Comparison of ENCODE assay signal across 18 cellular contexts in the genomic region with DNA sequence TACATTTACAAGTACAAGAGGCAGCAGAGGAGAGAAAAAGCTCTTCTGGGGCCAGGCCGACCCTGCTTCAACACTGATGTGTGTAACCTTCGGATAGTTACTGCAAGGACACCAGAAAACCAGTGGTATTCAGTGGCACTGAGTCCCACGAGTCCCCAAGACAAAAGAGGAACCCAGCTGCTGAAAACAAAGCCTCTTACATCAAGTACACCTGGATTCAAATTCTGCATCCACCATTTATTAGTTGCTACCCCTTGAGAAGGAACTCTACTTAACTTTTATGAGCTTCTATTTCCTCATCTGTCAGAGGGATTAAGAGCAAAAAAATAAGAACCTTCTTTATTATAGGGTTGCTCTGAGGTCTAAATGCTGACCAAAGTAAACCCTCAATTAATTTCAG. TPM values are rescaled to one million over a fixed set of nuclear protein-coding genes. Genes with fewer than 3 reads are reported as not detected.
DNase-seq lines count a peak whose midpoint lies in the region; ATAC-seq, FAIRE-seq and TF ChIP-seq lines count a peak whose summit lies in the region.
"Had no signal": no experiment of that assay in that cellular context is flagged by ENCODE, and none has a peak within 500 bp of the region (broad histone marks: within the 10 kb centered on the region; RNA-seq: fewer than 3 reads in every experiment).

No MANE protein-coding gene starts in this region.

- ATAC-seq in activated CD8-positive, alpha-beta T cell treated with anti-CD3 and anti-CD28 coated beads for 36 hours: no peak
- ATAC-seq in activated CD8-positive, alpha-beta T cell treated with anti-CD3 and anti-CD28 coated beads, Interleukin-2, amount 10 ng/mL, durations not matched to agents 7 days and 5 days: no peak
- ATAC-seq in K562: no peak

- H3K23me2 ChIP-seq in H9 (ENCODE audit: insufficient read length, low read depth, low read length, poor library complexity, severe bottlenecking): peaks cover 6% of the 10 kb centered on the region

- H4K5ac ChIP-seq in H9 (ENCODE audit: insufficient read length, low read depth, low read length): no peak overlapping the region

- H3K36me3 Mint-ChIP-seq in activated CD8-positive, alpha-beta T cell treated with anti-CD3 and anti-CD28 coated beads for 36 hours (ENCODE audit: low read depth): peaks cover 34% of the 10 kb centered on the region
- peaks cover 21% of the 10 kb centered on the region for H3K36me3 Mint-ChIP-seq in activated CD8-positive, alpha-beta T cell treated with anti-CD3 and anti-CD28 coated beads, Interleukin-2, amount 10 ng/mL, durations not matched to agents 7 days and 5 days (ENCODE audit: low read depth)
- peaks cover 18 to 57% (median 39%) of the 10 kb centered on the region in 3 experiments; a peak in 6 of 7 replicates for H3K36me3 Mint-ChIP-seq in H9 (ENCODE audit: insufficient read depth in 1 of 3, low read depth in 3 of 3)

- no peak overlapping the region for H3K23ac ChIP-seq in H9 (ENCODE audit: insufficient read length, low read depth, low read length)

- H3K79me1 ChIP-seq in H9 (ENCODE audit: insufficient read depth, low read depth, low read length, poor library complexity, severe bottlenecking): no peaks in the 10 kb centered on the region

- H3K79me2 ChIP-seq in H9 (ENCODE audit: insufficient read depth, low read length) (peaks cover 10% of the 10 kb centered on the region; the same call in 1 of the 2 replicates), Karpas-422 (ENCODE audit: low read length) (peaks cover 59% of the 10 kb centered on the region), K562 (ENCODE audit: control insufficient read depth, insufficient read depth, low read length) (peaks cover 49% of the 10 kb centered on the region)

- no peak for TF ChIP-seq POLR2A in K562 (conservative IDR thresholded peaks at IDR 0.05)
- TF ChIP-seq POLR2A in spleen (IDR thresholded peaks at IDR 0.05): no peak

- H2AK5ac ChIP-seq in H9 (ENCODE audit: insufficient read length, low read length): no peak overlapping the region

- H3K9ac ChIP-seq in H9 (ENCODE audit: extremely low read depth, insufficient read length, low read length): no peak overlapping the region
- H3K9ac ChIP-seq in Karpas-422 (ENCODE audit: low read length): peak overlapping the region; percentile 98
- H3K9ac ChIP-seq in K562 (ENCODE audit: insufficient read depth in 1 of 2, low read depth in 2 of 2, low read length in 2 of 2): no peak overlapping the region
- H3K9ac ChIP-seq: GM23248 had no signal

- no peak overlapping the region for H2BK5ac ChIP-seq in H9 (ENCODE audit: insufficient read length, low read length)

- H4K91ac ChIP-seq in H9 (ENCODE audit: insufficient read length, low read depth, low read length): no peak overlapping the region

- H2AFZ ChIP-seq in H9 (ENCODE audit: low read length) (no peak overlapping the region), Karpas-422 (ENCODE audit: low read length) (no peak overlapping the region), K562 (ENCODE audit: low read depth, low read length) (no peak overlapping the region)
- H2AFZ ChIP-seq: GM23248 had no signal

- no peak for DNase-seq in activated CD8-positive, alpha-beta T cell treated with anti-CD3 and anti-CD28 coated beads for 36 hours
- DNase-seq in activated CD8-positive, alpha-beta T cell treated with anti-CD3 and anti-CD28 coated beads, Interleukin-2, amount 10 ng/mL, durations not matched to agents 7 days and 5 days: no peak
- DNase-seq in H9 (no peak), Karpas-422 (peak; percentile 65), K562 (ENCODE audit: extremely low read depth in 1 of 4, low spot score in 3 of 4) (no peak), spleen (no peak), caudate nucleus (lab: John Stamatoyannopoulos, UW) (no peak)
- DNase-seq in stimulated activated CD4-positive, alpha-beta T cell treated with anti-CD3 and anti-CD28 coated beads, Interleukin-12 subunit alpha, Interleukin-12 subunit beta, amount 100 ng/mL, for 4 hours: no peak
- DNase-seq: DND-41, GDM1, GM23248, NCI-H1417, NCI-H1930, NCI-H510A, NCI-H82, SHP77 treated with DMSO at 0.1 percent for 48 hours had no signal

- no peaks in the 10 kb centered on the region for H3K27me3 Mint-ChIP-seq in activated CD8-positive, alpha-beta T cell treated with anti-CD3 and anti-CD28 coated beads for 36 hours
- H3K27me3 Mint-ChIP-seq in activated CD8-positive, alpha-beta T cell treated with anti-CD3 and anti-CD28 coated beads, Interleukin-2, amount 10 ng/mL, durations not matched to agents 7 days and 5 days (ENCODE audit: low read depth): no peaks in the 10 kb centered on the region
- no peaks in the 10 kb centered on the region for H3K27me3 Mint-ChIP-seq in H9 (ENCODE audit: low read depth)

- H4K20me1 ChIP-seq in H9 (ENCODE audit: control insufficient read depth, insufficient read depth, insufficient read length): no peaks in the 10 kb centered on the region
- H4K20me1 ChIP-seq in Karpas-422 (ENCODE audit: insufficient read depth, low read depth, low read length): no peaks in the 10 kb centered on the region; the same call in 1 of the 2 replicates
- no peaks in the 10 kb centered on the region for H4K20me1 ChIP-seq in K562 (replicated peaks; ENCODE audit: control insufficient read depth, insufficient read depth, low read length)

- TF ChIP-seq RAD21 in K562 (CRISPR knock-in tag; conservative IDR thresholded peaks at IDR 0.05 in 1 of 2, IDR thresholded peaks at IDR 0.05 in 1 of 2): no peak

- no peak overlapping the region for H2BK15ac ChIP-seq in H9 (ENCODE audit: low read depth, low read length)

- H3K56ac ChIP-seq in H9 (ENCODE audit: insufficient read length, low read depth, low read length): no peak overlapping the region

- H3K9me2 ChIP-seq in Karpas-422 (replicated peaks; ENCODE audit: insufficient read depth, low read length): no peaks in the 10 kb centered on the region

- H3K14ac ChIP-seq in H9 (ENCODE audit: insufficient read depth, low read length): no peak overlapping the region

- no peaks in the 10 kb centered on the region for H3K9me3 Mint-ChIP-seq in activated CD8-positive, alpha-beta T cell treated with anti-CD3 and anti-CD28 coated beads for 36 hours
- no peaks in the 10 kb centered on the region for H3K9me3 Mint-ChIP-seq in activated CD8-positive, alpha-beta T cell treated with anti-CD3 and anti-CD28 coated beads, Interleukin-2, amount 10 ng/mL, durations not matched to agents 7 days and 5 days (ENCODE audit: insufficient read depth)
- H3K9me3 Mint-ChIP-seq in H9: no peaks in the 10 kb centered on the region

- H3K4me1 Mint-ChIP-seq in activated CD8-positive, alpha-beta T cell treated with anti-CD3 and anti-CD28 coated beads for 36 hours (ENCODE audit: low read depth): peaks cover 31% of the 10 kb centered on the region
- H3K4me1 Mint-ChIP-seq in activated CD8-positive, alpha-beta T cell treated with anti-CD3 and anti-CD28 coated beads, Interleukin-2, amount 10 ng/mL, durations not matched to agents 7 days and 5 days (ENCODE audit: low read depth): peaks cover 27% of the 10 kb centered on the region
- peaks cover 6 to 9% of the 10 kb centered on the region in 2 experiments; a peak in 3 of 4 replicates for H3K4me1 Mint-ChIP-seq in H9

- no peak overlapping the region for H2BK120ac ChIP-seq in H9 (ENCODE audit: low read depth, low read length, poor library complexity, severe bottlenecking)

- H3K9me1 ChIP-seq in K562 (ENCODE audit: control insufficient read depth, insufficient read depth, low read length): no peaks in the 10 kb centered on the region

- FAIRE-seq in K562 (lab: Jason Lieb, UNC): no peak
- FAIRE-seq: GM12891 had no signal

- H2BK12ac ChIP-seq in H9 (ENCODE audit: insufficient read length, low read depth, low read length): no peak overlapping the region

- no peaks in the 10 kb centered on the region for H3K27me3 ChIP-seq in H9 (ENCODE audit: insufficient read depth, low read length)
- H3K27me3 ChIP-seq in Karpas-422 (ENCODE audit: low read length): no peaks in the 10 kb centered on the region
- H3K27me3 ChIP-seq in K562 (ENCODE audit: control insufficient read depth in 2 of 2, insufficient read depth in 2 of 2, low read length in 2 of 2): no peaks in the 10 kb centered on the region
- H3K27me3 ChIP-seq in spleen (replicated peaks in 1 of 7): no peaks in the 10 kb centered on the region

- no peak for TF ChIP-seq CTCF in activated CD8-positive, alpha-beta T cell treated with anti-CD3 and anti-CD28 coated beads for 36 hours (IDR thresholded peaks at IDR 0.05)
- TF ChIP-seq CTCF in H9 (conservative IDR thresholded peaks at IDR 0.05) (no peak), K562 (IDR thresholded peaks at IDR 0.05 in 2 of 3, conservative IDR thresholded peaks at IDR 0.05 in 1 of 3; ENCODE audit: insufficient read depth in 2 of 3, low read depth in 1 of 3, low read length in 3 of 3) (no peak), spleen (IDR thresholded peaks at IDR 0.05 in 8 of 11, conservative IDR thresholded peaks at IDR 0.05 in 3 of 11) (no peak)

- no peak overlapping the region for H3K4me3 Mint-ChIP-seq in activated CD8-positive, alpha-beta T cell treated with anti-CD3 and anti-CD28 coated beads for 36 hours
- H3K4me3 Mint-ChIP-seq in activated CD8-positive, alpha-beta T cell treated with anti-CD3 and anti-CD28 coated beads, Interleukin-2, amount 10 ng/mL, durations not matched to agents 7 days and 5 days: no peak overlapping the region
- no peak overlapping the region for H3K4me3 Mint-ChIP-seq in H9

- no peaks in the 10 kb centered on the region; the same call in 1 of the 2 replicates for H3K4me1 ChIP-seq in H9 (ENCODE audit: insufficient read depth, low read length)
- H3K4me1 ChIP-seq in Karpas-422 (ENCODE audit: low read length): peaks cover 43% of the 10 kb centered on the region
- peaks cover 8 to 12% of the 10 kb centered on the region in 2 experiments; a peak in 3 of 5 replicates for H3K4me1 ChIP-seq in K562 (replicated peaks in 1 of 2; ENCODE audit: control insufficient read depth in 2 of 2, insufficient read depth in 2 of 2, low read length in 2 of 2)
- peaks cover 20 to 40% (median 29%) of the 10 kb centered on the region in 6 donors for H3K4me1 ChIP-seq in spleen

- no peak overlapping the region for H2BK20ac ChIP-seq in H9 (ENCODE audit: low read depth, low read length, poor library complexity, severe bottlenecking)

- no peak overlapping the region for H3K18ac ChIP-seq in H9 (ENCODE audit: insufficient read length, low read depth, low read length)

- no CpG with 5 or more reads among the region's 3 CpGs for WGBS in H9 (ENCODE audit: extremely low coverage, insufficient read length, low lambda C conversion rate)
- 92% methylated on average over 3 of the region's 3 CpGs for WGBS in K562 (ENCODE audit: insufficient coverage, low coverage, missing lambda C conversion rate)
- 75 to 89% (median 84%) methylated on average over 3 of the region's 3 CpGs for WGBS in spleen, 5 donors

- H4K8ac ChIP-seq in H9 (replicated peaks; ENCODE audit: insufficient read length, low read depth, low read length): no peak overlapping the region

- H3K9me3 ChIP-seq in H9 (ENCODE audit: control insufficient read depth, low read depth, low read length) (no peaks in the 10 kb centered on the region), Karpas-422 (ENCODE audit: low read length) (no peaks in the 10 kb centered on the region), K562 (replicated peaks; ENCODE audit: control insufficient read depth, insufficient read depth, low read depth, low read length) (no peaks in the 10 kb centered on the region), spleen (no peaks in the 10 kb centered on the region)

- H3K4me2 ChIP-seq in H9 (ENCODE audit: insufficient read depth, insufficient read length, low read length) (no peak overlapping the region), Karpas-422 (ENCODE audit: low read depth, low read length, poor library complexity, severe bottlenecking) (peak overlapping the region; percentile 80), K562 (ENCODE audit: insufficient read depth, low read length) (no peak overlapping the region)

- BruUV-seq in K562 (replicated peaks; lab: Mats Ljungman, UMichigan): no TSS peak

- H3K27ac ChIP-seq in H9 (ENCODE audit: insufficient read length, low read depth, low read length): no peak overlapping the region
- peak overlapping the region; percentile 94 for H3K27ac ChIP-seq in Karpas-422 (ENCODE audit: low read length)
- 0 out of 3 replicates have a peak overlapping the region, but pooled peaks have one; percentile 23 for H3K27ac ChIP-seq in K562 (ENCODE audit: extremely low read depth, low read depth, low read length)
- no peak overlapping the region for H3K27ac ChIP-seq in spleen
- no peak overlapping the region for H3K27ac ChIP-seq in caudate nucleus (ENCODE audit: low read depth, low read length)
- H3K27ac ChIP-seq: C4-2B, GM23248 had no signal

- intact Hi-C loops in activated CD8-positive, alpha-beta T cell treated with anti-CD3 and anti-CD28 coated beads for 36 hours (cut with micrococcal nuclease): no loop called here
- intact Hi-C loops in K562 (cut with micrococcal nuclease) (loop anchor here (10.0 kb wide), 2 partner anchors 120 to 170 kb away; no protein-coding TSS in a partner anchor), spleen (cut with DNase I; ENCODE audit: low total_unique reads) (loop anchor here (10.0 kb wide), 1 partner anchor 50 kb away; no protein-coding TSS in a partner anchor)

- H3K4ac ChIP-seq in H9 (ENCODE audit: low read depth, low read length): no peak overlapping the region

- TF ChIP-seq EP300 in K562 (IDR thresholded peaks at IDR 0.05; ENCODE audit: low read length): no peak

- peak overlapping the region; percentile 49 for H3K27ac Mint-ChIP-seq in activated CD8-positive, alpha-beta T cell treated with anti-CD3 and anti-CD28 coated beads for 36 hours
- no peak overlapping the region for H3K27ac Mint-ChIP-seq in activated CD8-positive, alpha-beta T cell treated with anti-CD3 and anti-CD28 coated beads, Interleukin-2, amount 10 ng/mL, durations not matched to agents 7 days and 5 days
- peak overlapping the region in 2 of 3 experiments; percentile 35 to 78; a peak in 2 of 7 replicates for H3K27ac Mint-ChIP-seq in H9

- CTCF ChIA-PET in activated CD8-positive, alpha-beta T cell treated with anti-CD3 and anti-CD28 coated beads for 36 hours (lab: Charles Lee): interaction anchor here (0.7 to 1.0 kb wide), 3 partner anchors 18 to 120 kb away, joined by 3 read pairs; no protein-coding TSS in a partner anchor
- CTCF ChIA-PET in activated CD8-positive, alpha-beta T cell treated with anti-CD3 and anti-CD28 coated beads, Interleukin-2, amount 10 ng/mL, durations not matched to agents 7 days and 5 days (lab: Charles Lee): interaction anchor here (0.7 to 2.1 kb wide), 4 partner anchors 10 to 119 kb away, joined by 3 to 13 read pairs (median 6); partner anchors contain the start of gene NDUFAB1
- CTCF ChIA-PET in K562 (lab: Yijun Ruan, JAX; ENCODE audit: low intra/inter-chr PET ratio): no interaction called here

- H3K36me3 ChIP-seq in Karpas-422 (ENCODE audit: insufficient read depth, low read length): peaks cover 17% of the 10 kb centered on the region; the same call in 1 of the 2 replicates
- peaks cover 54% of the 10 kb centered on the region; the same call in 2 of the 3 replicates for H3K36me3 ChIP-seq in K562 (ENCODE audit: control insufficient read depth, insufficient read depth, low read length)
- peaks cover 0 to 48% (median 39%) of the 10 kb centered on the region in 6 donors for H3K36me3 ChIP-seq in spleen

- no peak overlapping the region for H3T11ph ChIP-seq in H9 (ENCODE audit: low read length)

- in situ Hi-C loops in K562 (cut with MboI): no loop called here

- POLR2A ChIA-PET in activated CD8-positive, alpha-beta T cell treated with anti-CD3 and anti-CD28 coated beads for 36 hours (lab: Charles Lee): interaction anchor here (0.8 to 1.1 kb wide), 4 partner anchors 14 to 76 kb away, joined by 3 read pairs; no protein-coding TSS in a partner anchor
- POLR2A ChIA-PET in activated CD8-positive, alpha-beta T cell treated with anti-CD3 and anti-CD28 coated beads, Interleukin-2, amount 10 ng/mL, durations not matched to agents 7 days and 5 days (lab: Charles Lee): interaction anchor here (0.7 kb wide), 1 partner anchor 1590 kb away, joined by 3 read pairs; no protein-coding TSS in a partner anchor
- POLR2A ChIA-PET in K562 (lab: Yijun Ruan, JAX): interaction anchor here (0.6 to 1.5 kb wide), 4 partner anchors 8 to 23 kb away, joined by 3 to 7 read pairs (median 4); no protein-coding TSS in a partner anchor

- H3K4me3 ChIP-seq in Karpas-422 (ENCODE audit: low read length) (peak overlapping the region; percentile 90; the same call in 1 of the 2 replicates), K562 (no peak overlapping the region), spleen (no peak overlapping the region)
- H3K4me3 ChIP-seq: GM23248 had no signal

RNA-seq across cellular contexts. Expression of gene EARS2, which starts 2.6 kb away (rescaled TPM):
- total RNA-seq in activated CD8-positive, alpha-beta T cell treated with anti-CD3 and anti-CD28 coated beads for 36 hours: 10 to 100 TPM; 25.7 to 29.1 TPM
- total RNA-seq in activated CD8-positive, alpha-beta T cell treated with anti-CD3 and anti-CD28 coated beads, Interleukin-2, amount 10 ng/mL, durations not matched to agents 7 days and 5 days: 10 to 100 TPM; 16.3 to 16.4 TPM
- total RNA-seq in H9 (2021): 50.1 and 51.9 TPM in 2 replicates
- 25.5 and 27.9 TPM in 2 replicates for total RNA-seq in Karpas-422 (2014; rRNA removed; shearing (Covaris generic); ENCODE audit: low replicate concordance)
- 61.3 and 143 TPM in 2 replicates for total RNA-seq in K562 (2011; cell fraction: chromatin; rRNA removed; ENCODE audit: low replicate concordance)
- 97.4 and 101 TPM in 2 replicates for total RNA-seq in K562 (2011; cell fraction: nucleolus; rRNA removed)
- total RNA-seq in K562 (2011; cell fraction: nucleoplasm; rRNA removed): 85.9 and 96.5 TPM in 2 replicates
- 31.3 and 40.7 TPM in 2 replicates for total RNA-seq in K562 (2014; rRNA removed)
- total RNA-seq in K562 (2014; rRNA removed; fragmentation: Illumina TruSeq; extraction: Trizol): 38.2 and 42.1 TPM in 2 replicates
- total RNA-seq in K562 (2015; rRNA removed; fragmentation: Illumina TruSeq; extraction: Trizol): 39.9 and 41.7 TPM in 2 replicates
- total RNA-seq in K562 (2021): 35.7 and 35.9 TPM in 2 replicates
- 57.4 and 63.3 TPM in 2 replicates for polyA plus RNA-seq in K562 (2011; rRNA removed)
- 80.9 and 118 TPM in 2 replicates for polyA plus RNA-seq in K562 (2011; cell fraction: cytosol; rRNA removed)
- 62.7 and 98.7 TPM in 2 replicates for polyA plus RNA-seq in K562 (2011; cell fraction: nucleus; rRNA removed)
- polyA plus RNA-seq in K562 (2012): 17.5 and 29.5 TPM in 2 replicates
- 46.6 and 58.6 TPM in 2 replicates for polyA plus RNA-seq in K562 (2014; fragmentation: Illumina TruSeq; extraction: Trizol)
- 10 to 100 TPM; 17.6 to 20.4 TPM for polyA plus RNA-seq in K562 (2014; fragmentation: Nextera tagmentation; extraction: Ambion mirVana)
- 36.3 and 43.2 TPM in 2 replicates for polyA plus RNA-seq in K562 (2014; rRNA removed)
- 78.2 and 79.2 TPM in 2 replicates for polyA minus RNA-seq in K562 (2011; rRNA and poly(A)+ RNA removed)
- polyA minus RNA-seq in K562 (2011; cell fraction: cytosol; rRNA and poly(A)+ RNA removed): 41.2 and 58.2 TPM in 2 replicates
- polyA minus RNA-seq in K562 (2011; cell fraction: nucleus; rRNA and poly(A)+ RNA removed): 39.6 and 57.3 TPM in 2 replicates
- total RNA-seq in spleen: 10 to 100 TPM; 10.7 to 21.8 (median 19.3) TPM
- 10 to 100 TPM in 1 of 3 donors, 1 to 10 TPM in 2; 9.8 to 10.0 (median 9.9) TPM for polyA plus RNA-seq in spleen

RNA-seq across cellular contexts. Expression of gene UBFD1, which starts 3.0 kb away (rescaled TPM):
- 10 to 100 TPM; 51.8 to 54.1 TPM for total RNA-seq in activated CD8-positive, alpha-beta T cell treated with anti-CD3 and anti-CD28 coated beads for 36 hours
- 10 to 100 TPM; 40.2 to 46.3 TPM for total RNA-seq in activated CD8-positive, alpha-beta T cell treated with anti-CD3 and anti-CD28 coated beads, Interleukin-2, amount 10 ng/mL, durations not matched to agents 7 days and 5 days
- 107 and 112 TPM in 2 replicates for total RNA-seq in H9 (2021)
- total RNA-seq in Karpas-422 (2014; rRNA removed; shearing (Covaris generic); ENCODE audit: low replicate concordance): 43.1 and 69.5 TPM in 2 replicates
- total RNA-seq in K562 (2011; cell fraction: chromatin; rRNA removed; ENCODE audit: low replicate concordance): 119 and 132 TPM in 2 replicates
- total RNA-seq in K562 (2011; cell fraction: nucleolus; rRNA removed): 81.9 and 104 TPM in 2 replicates
- 134 and 172 TPM in 2 replicates for total RNA-seq in K562 (2011; cell fraction: nucleoplasm; rRNA removed)
- 66.2 and 91.7 TPM in 2 replicates for total RNA-seq in K562 (2014; rRNA removed)
- 31.0 and 34.6 TPM in 2 replicates for total RNA-seq in K562 (2014; rRNA removed; fragmentation: Illumina TruSeq; extraction: Trizol)
- total RNA-seq in K562 (2015; rRNA removed; fragmentation: Illumina TruSeq; extraction: Trizol): 25.5 and 26.3 TPM in 2 replicates
- total RNA-seq in K562 (2021): 65.6 and 68.1 TPM in 2 replicates
- 51.3 and 53.2 TPM in 2 replicates for polyA plus RNA-seq in K562 (2011; rRNA removed)
- polyA plus RNA-seq in K562 (2011; cell fraction: cytosol; rRNA removed): 45.2 and 62.5 TPM in 2 replicates
- 77.7 and 83.6 TPM in 2 replicates for polyA plus RNA-seq in K562 (2011; cell fraction: nucleus; rRNA removed)
- 29.3 and 42.1 TPM in 2 replicates for polyA plus RNA-seq in K562 (2012)
- polyA plus RNA-seq in K562 (2014; fragmentation: Illumina TruSeq; extraction: Trizol): 29.0 and 34.0 TPM in 2 replicates
- 10 to 100 TPM; 10.7 to 11.0 TPM for polyA plus RNA-seq in K562 (2014; fragmentation: Nextera tagmentation; extraction: Ambion mirVana)
- 47.9 and 58.8 TPM in 2 replicates for polyA plus RNA-seq in K562 (2014; rRNA removed)
- polyA minus RNA-seq in K562 (2011; rRNA and poly(A)+ RNA removed): 44.9 and 47.1 TPM in 2 replicates
- polyA minus RNA-seq in K562 (2011; cell fraction: cytosol; rRNA and poly(A)+ RNA removed): 22.3 and 28.6 TPM in 2 replicates
- polyA minus RNA-seq in K562 (2011; cell fraction: nucleus; rRNA and poly(A)+ RNA removed): 43.6 and 61.6 TPM in 2 replicates
- 10 to 100 TPM; 39.0 to 63.7 (median 43.4) TPM for total RNA-seq in spleen
- polyA plus RNA-seq in spleen: 1 to 10 TPM; 4.2 to 9.1 (median 6.5) TPM

RNA-seq across cellular contexts. Expression of gene NDUFAB1, which starts 41.6 kb away (rescaled TPM):
- 100 to 1,000 TPM; 157 to 162 TPM for total RNA-seq in activated CD8-positive, alpha-beta T cell treated with anti-CD3 and anti-CD28 coated beads for 36 hours
- total RNA-seq in activated CD8-positive, alpha-beta T cell treated with anti-CD3 and anti-CD28 coated beads, Interleukin-2, amount 10 ng/mL, durations not matched to agents 7 days and 5 days: 100 to 1,000 TPM; 100 to 105 TPM
- total RNA-seq in H9 (2021): 183 and 192 TPM in 2 replicates
- 134 and 193 TPM in 2 replicates for total RNA-seq in Karpas-422 (2014; rRNA removed; shearing (Covaris generic); ENCODE audit: low replicate concordance)
- 39.9 and 62.7 TPM in 2 replicates for total RNA-seq in K562 (2011; cell fraction: chromatin; rRNA removed; ENCODE audit: low replicate concordance)
- 38.2 and 39.7 TPM in 2 replicates for total RNA-seq in K562 (2011; cell fraction: nucleolus; rRNA removed)
- 52.5 and 65.8 TPM in 2 replicates for total RNA-seq in K562 (2011; cell fraction: nucleoplasm; rRNA removed)
- total RNA-seq in K562 (2014; rRNA removed): 355 and 382 TPM in 2 replicates
- total RNA-seq in K562 (2014; rRNA removed; fragmentation: Illumina TruSeq; extraction: Trizol): 234 and 245 TPM in 2 replicates
- total RNA-seq in K562 (2015; rRNA removed; fragmentation: Illumina TruSeq; extraction: Trizol): 215 and 235 TPM in 2 replicates
- total RNA-seq in K562 (2021): 238 and 260 TPM in 2 replicates
- polyA plus RNA-seq in K562 (2011; rRNA removed): 246 and 317 TPM in 2 replicates
- 350 and 532 TPM in 2 replicates for polyA plus RNA-seq in K562 (2011; cell fraction: cytosol; rRNA removed)
- polyA plus RNA-seq in K562 (2011; cell fraction: nucleus; rRNA removed): 78.8 and 89.0 TPM in 2 replicates
- polyA plus RNA-seq in K562 (2012): 168 and 302 TPM in 2 replicates
- 143 and 182 TPM in 2 replicates for polyA plus RNA-seq in K562 (2014; fragmentation: Illumina TruSeq; extraction: Trizol)
- polyA plus RNA-seq in K562 (2014; fragmentation: Nextera tagmentation; extraction: Ambion mirVana): 100 to 1,000 TPM; 123 to 240 TPM
- polyA plus RNA-seq in K562 (2014; rRNA removed): 481 and 558 TPM in 2 replicates
- 77.6 and 92.4 TPM in 2 replicates for polyA minus RNA-seq in K562 (2011; rRNA and poly(A)+ RNA removed)
- 86.8 and 89.9 TPM in 2 replicates for polyA minus RNA-seq in K562 (2011; cell fraction: cytosol; rRNA and poly(A)+ RNA removed)
- 16.8 and 23.7 TPM in 2 replicates for polyA minus RNA-seq in K562 (2011; cell fraction: nucleus; rRNA and poly(A)+ RNA removed)
- total RNA-seq in spleen: 10 to 100 TPM; 40.1 to 91.0 (median 49.0) TPM
- 100 to 1,000 TPM in 1 of 3 donors, 10 to 100 TPM in 2; 71.7 to 140 (median 98.1) TPM for polyA plus RNA-seq in spleen

RNA-seq across cellular contexts. Expression of gene GGA2, which starts 44.2 kb away (rescaled TPM):
- total RNA-seq in activated CD8-positive, alpha-beta T cell treated with anti-CD3 and anti-CD28 coated beads for 36 hours: 10 to 100 TPM; 91.0 to 96.9 TPM
- total RNA-seq in activated CD8-positive, alpha-beta T cell treated with anti-CD3 and anti-CD28 coated beads, Interleukin-2, amount 10 ng/mL, durations not matched to agents 7 days and 5 days: 100 to 1,000 TPM; 111 to 118 TPM
- total RNA-seq in H9 (2021) (143 TPM in 2 replicates), K562 (2014; rRNA removed) (53.3 and 66.3 TPM in 2 replicates), K562 (2014; rRNA removed; fragmentation: Illumina TruSeq; extraction: Trizol) (64.5 and 78.7 TPM in 2 replicates), K562 (2015; rRNA removed; fragmentation: Illumina TruSeq; extraction: Trizol) (53.6 and 63.0 TPM in 2 replicates), K562 (2021) (88.9 and 93.1 TPM in 2 replicates), spleen (100 to 1,000 TPM; 131 to 179 (median 152) TPM)
- 109 and 123 TPM in 2 replicates for total RNA-seq in Karpas-422 (2014; rRNA removed; shearing (Covaris generic); ENCODE audit: low replicate concordance)
- total RNA-seq in K562 (2011; cell fraction: chromatin; rRNA removed; ENCODE audit: low replicate concordance): 367 and 371 TPM in 2 replicates
- total RNA-seq in K562 (2011; cell fraction: nucleolus; rRNA removed): 182 and 192 TPM in 2 replicates
- total RNA-seq in K562 (2011; cell fraction: nucleoplasm; rRNA removed): 271 and 359 TPM in 2 replicates
- polyA plus RNA-seq in K562 (2011; rRNA removed) (97.5 and 110 TPM in 2 replicates), K562 (2014; fragmentation: Illumina TruSeq; extraction: Trizol) (99.9 and 133 TPM in 2 replicates), K562 (2014; fragmentation: Nextera tagmentation; extraction: Ambion mirVana) (10 to 100 TPM; 11.9 to 15.7 TPM), K562 (2014; rRNA removed) (74.6 and 78.4 TPM in 2 replicates), spleen (10 to 100 TPM; 49.4 to 57.2 (median 56.6) TPM)
- 43.4 and 61.3 TPM in 2 replicates for polyA plus RNA-seq in K562 (2011; cell fraction: cytosol; rRNA removed)
- polyA plus RNA-seq in K562 (2011; cell fraction: nucleus; rRNA removed): 220 and 244 TPM in 2 replicates
- 54.5 and 77.0 TPM in 2 replicates for polyA plus RNA-seq in K562 (2012)
- 87.4 and 89.5 TPM in 2 replicates for polyA minus RNA-seq in K562 (2011; rRNA and poly(A)+ RNA removed)
- polyA minus RNA-seq in K562 (2011; cell fraction: cytosol; rRNA and poly(A)+ RNA removed): 36.8 and 46.2 TPM in 2 replicates
- polyA minus RNA-seq in K562 (2011; cell fraction: nucleus; rRNA and poly(A)+ RNA removed): 56.7 and 77.6 TPM in 2 replicates

Comparison
In these comparisons a context has a peak if more than half of its experiments do, and no peak if none do; other contexts are left out.
1. H3K27ac ChIP-seq: peak in Karpas-422 (single experiment) and K562 (single experiment); none in H9 (single experiment), spleen (0 of 8) and caudate nucleus (single experiment).